ENCODE assay signal across 8 cellular contexts in the genomic region with DNA sequence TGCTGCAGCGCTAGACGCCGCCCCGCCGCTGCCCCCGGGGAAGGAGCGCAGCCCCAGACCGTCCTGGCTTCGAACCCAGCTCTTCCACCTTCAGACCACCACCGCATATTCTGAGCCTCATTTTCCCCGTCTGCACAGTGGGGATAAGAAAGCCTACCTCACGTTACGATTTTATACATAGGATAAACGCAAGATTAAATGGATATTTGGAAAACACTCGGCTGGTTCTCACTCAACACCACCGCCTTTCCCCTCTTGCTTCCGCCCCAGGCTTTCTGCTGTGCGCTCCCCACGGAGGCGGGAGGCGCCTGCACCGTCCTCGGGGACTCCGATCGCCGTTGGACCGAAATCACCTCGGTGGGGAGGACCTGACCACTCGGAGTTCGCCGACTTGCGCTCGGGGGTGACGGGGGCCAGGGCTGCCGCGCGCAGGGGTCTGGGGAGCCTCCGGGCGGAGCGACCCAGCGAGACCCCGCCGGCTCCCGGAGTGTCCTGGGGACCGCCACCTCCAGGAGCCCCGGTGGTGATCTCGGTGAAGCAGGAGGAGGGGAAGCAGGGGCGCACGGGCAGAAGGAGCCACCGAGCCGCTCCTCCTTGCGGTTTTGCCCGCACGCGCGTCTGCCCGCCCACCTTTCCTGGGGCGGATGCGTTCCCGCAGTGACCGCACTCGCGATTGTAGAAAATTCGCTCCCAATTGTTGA. TPM values are rescaled to one million over a fixed set of nuclear protein-coding genes. Genes with fewer than 3 reads are reported as not detected.
DNase-seq lines count a peak whose midpoint lies in the region; ATAC-seq, FAIRE-seq and TF ChIP-seq lines count a peak whose summit lies in the region.

No MANE protein-coding gene starts in this region.

- peak overlapping the region; percentile 75 for H4K91ac ChIP-seq in H1 (replicated peaks; ENCODE audit: insufficient read length, low read length)

- no peak overlapping the region for H3K14ac ChIP-seq in H1 (ENCODE audit: insufficient read length)

- TF ChIP-seq RAD21 in H1 (IDR thresholded peaks at IDR 0.05 in 1 of 2, conservative IDR thresholded peaks at IDR 0.05 in 1 of 2; ENCODE audit: low read depth in 2 of 2, low read length in 2 of 2): no peak

- no peak overlapping the region for H2BK5ac ChIP-seq in H1 (ENCODE audit: low read depth, low read length)

- H3K79me1 ChIP-seq in H1 (ENCODE audit: low read depth, low read length): no peaks in the 10 kb centered on the region; the same call in 1 of the 2 replicates

- CTCF ChIA-PET in H1 (lab: Charles Lee; ENCODE audit: partially characterized antibody): interaction anchor here (1.2 to 4.3 kb wide), 11 partner anchors 9 to 466 kb away, joined by 3 to 39 read pairs (median 7); no protein-coding TSS in a partner anchor

- H3K23ac ChIP-seq in H1 (ENCODE audit: insufficient read length): no peak overlapping the region

- peak overlapping the region; percentile 25 for H4K5ac ChIP-seq in H1 (ENCODE audit: insufficient read length, low read depth, low read length)

- no peaks in the 10 kb centered on the region for H3K27me3 ChIP-seq in BLaER1 treated with 17β-estradiol and CSF1 and Interleukin-3, amounts not matched to agents 10 nM and 100 nM
- H3K27me3 ChIP-seq in KMS-11 (ENCODE audit: insufficient read depth, low read depth) (no peaks in the 10 kb centered on the region), H1 (replicated peaks in 1 of 4; ENCODE audit: control insufficient read depth in 3 of 4, extremely low read depth in 1 of 4, insufficient read depth in 3 of 4, low read length in 3 of 4) (peaks cover 0 to 30% (median 19%) of the 10 kb centered on the region in 4 experiments; a peak in 6 of 7 replicates), muscle layer of duodenum (ENCODE audit: low read depth, low read length) (no peaks in the 10 kb centered on the region), thoracic aorta (replicated peaks; ENCODE audit: insufficient read depth) (no peaks in the 10 kb centered on the region)

- peaks cover 52 to 63% (median 58%) of the 10 kb centered on the region in 10 experiments for H3K4me1 ChIP-seq in BLaER1 treated with 17β-estradiol and CSF1 and Interleukin-3, amounts not matched to agents 10 nM and 100 nM
- peaks cover 21% of the 10 kb centered on the region for H3K4me1 ChIP-seq in KMS-11 (ENCODE audit: low read depth, poor library complexity, severe bottlenecking)
- peaks cover 0 to 14% (median 7%) of the 10 kb centered on the region in 4 experiments; a peak in 5 of 7 replicates for H3K4me1 ChIP-seq in H1 (replicated peaks in 1 of 4; ENCODE audit: control insufficient read depth in 3 of 4, insufficient read depth in 4 of 4, low read length in 3 of 4)
- peaks cover 9 to 24% of the 10 kb centered on the region in 2 donors for H3K4me1 ChIP-seq in muscle layer of duodenum (ENCODE audit: control insufficient read depth in 1 of 2, insufficient read depth in 2 of 2, low read length in 2 of 2)
- peaks cover 15 to 62% of the 10 kb centered on the region in 2 donors for H3K4me1 ChIP-seq in thoracic aorta (ENCODE audit: control insufficient read depth in 1 of 2, low read depth in 2 of 2)

- H3K23me2 ChIP-seq in H1 (ENCODE audit: low read depth, low read length): peaks cover 13% of the 10 kb centered on the region

- H2BK12ac ChIP-seq in H1 (ENCODE audit: low read depth, low read length): no peak overlapping the region

- no peaks in the 10 kb centered on the region for H3K79me2 ChIP-seq in KMS-11 (ENCODE audit: insufficient read depth, low read depth)
- H3K79me2 ChIP-seq in H1 (ENCODE audit: control insufficient read depth in 1 of 2, insufficient read depth in 2 of 2, low read length in 2 of 2): no peaks in the 10 kb centered on the region

- H3K9ac ChIP-seq in BLaER1 treated with 17β-estradiol and CSF1 and Interleukin-3, amounts not matched to agents 10 nM and 100 nM: peak overlapping the region; percentile 76 to 90 (median 84)
- H3K9ac ChIP-seq in KMS-11 (peak overlapping the region; percentile 86), H1 (replicated peaks in 1 of 4; ENCODE audit: extremely low read depth in 1 of 4, low read depth in 3 of 4, low read length in 3 of 4) (peak overlapping the region in 3 of 4 experiments; percentile 29 to 50 (median 39); a peak in 4 of 7 replicates)

- TF ChIP-seq CTCF in KMS-11 (conservative IDR thresholded peaks at IDR 0.05; ENCODE audit: low read depth, low read length): no peak
- TF ChIP-seq CTCF in H1 (IDR thresholded peaks at IDR 0.05; ENCODE audit: control extremely low read depth in 1 of 3, insufficient read depth in 1 of 3, low read depth in 1 of 3, low read length in 3 of 3): no peak
- TF ChIP-seq CTCF in thoracic aorta (IDR thresholded peaks at IDR 0.05): no peak

- H3K36me3 ChIP-seq in BLaER1 treated with 17β-estradiol and CSF1 and Interleukin-3, amounts not matched to agents 10 nM and 100 nM: no peaks in the 10 kb centered on the region
- no peaks in the 10 kb centered on the region for H3K36me3 ChIP-seq in KMS-11 (ENCODE audit: insufficient read depth)
- H3K36me3 ChIP-seq in H1 (ENCODE audit: control insufficient read depth in 2 of 4, insufficient read depth in 4 of 4, low read length in 3 of 4): no peaks in the 10 kb centered on the region
- no peaks in the 10 kb centered on the region for H3K36me3 ChIP-seq in muscle layer of duodenum (ENCODE audit: control insufficient read depth in 1 of 2, insufficient read depth in 2 of 2, low read length in 2 of 2)
- no peaks in the 10 kb centered on the region for H3K36me3 ChIP-seq in thoracic aorta

- peak; percentile 55 to 62 for DNase-seq in activated CD4-positive, alpha-beta T cell treated with anti-CD3 and anti-CD28 coated beads, Interleukin-2, amount 50 U/mL, for 48 hours
- peak in 1 of 2 experiments; percentile 65 for DNase-seq in H1 (ENCODE audit: low read depth in 1 of 2, low spot score in 2 of 2)
- no peak for DNase-seq in thoracic aorta (ENCODE audit: low spot score)
- DNase-seq in H54 (ENCODE audit: insufficient read length, low spot score): no peak

- no peak for TF ChIP-seq POLR2A in H1 (IDR thresholded peaks at IDR 0.05; ENCODE audit: control extremely low read depth in 1 of 2, low read depth in 2 of 2, low read length in 2 of 2)
- no peak for TF ChIP-seq POLR2A in H54 (IDR thresholded peaks at IDR 0.05; ENCODE audit: low read depth, low read length)

- TF ChIP-seq EP300 in H1 (IDR thresholded peaks at IDR 0.05; ENCODE audit: borderline replicate concordance in 1 of 2, low read depth in 2 of 2, low read length in 2 of 2): no peak

- peak overlapping the region; percentile 87 for H2AFZ ChIP-seq in KMS-11 (ENCODE audit: low read depth)
- peak overlapping the region; percentile 89; the same call in 1 of the 2 replicates for H2AFZ ChIP-seq in H1 (ENCODE audit: low read length)

- peak overlapping the region; percentile 58 to 89 (median 78) for H3K27ac ChIP-seq in BLaER1 treated with 17β-estradiol and CSF1 and Interleukin-3, amounts not matched to agents 10 nM and 100 nM
- peak overlapping the region; percentile 84 for H3K27ac ChIP-seq in KMS-11
- no peak overlapping the region for H3K27ac ChIP-seq in H1 (ENCODE audit: low read depth, low read length)
- peak overlapping the region; percentile 81 for H3K27ac ChIP-seq in muscle layer of duodenum (ENCODE audit: low read length)
- H3K27ac ChIP-seq in thoracic aorta: peak overlapping the region; percentile 70 to 80

- peaks cover 0 to 60% (median 4%) of the 10 kb centered on the region in 11 experiments; a peak in 9 of 22 replicates for H4K20me1 ChIP-seq in BLaER1 treated with 17β-estradiol and CSF1 and Interleukin-3, amounts not matched to agents 10 nM and 100 nM
- H4K20me1 ChIP-seq in KMS-11 (ENCODE audit: insufficient read depth): no peaks in the 10 kb centered on the region
- peaks cover 0 to 5% of the 10 kb centered on the region in 2 experiments for H4K20me1 ChIP-seq in H1 (replicated peaks in 1 of 2; ENCODE audit: control insufficient read depth in 1 of 2, insufficient read depth in 2 of 2, low read length in 2 of 2)

- peak overlapping the region; percentile 88 for H3K18ac ChIP-seq in H1 (ENCODE audit: extremely low read depth, low read length)

- peak; percentile 11 for ATAC-seq in GM19395 (IDR thresholded peaks at IDR 0.05; ENCODE audit: unreplicated experiment)
- no peak for ATAC-seq in thoracic aorta (ENCODE audit: insufficient number of reproducible peaks, low FRiP score, low read depth)

- no peaks in the 10 kb centered on the region for H3K9me3 ChIP-seq in BLaER1 treated with 17β-estradiol and CSF1 and Interleukin-3, amounts not matched to agents 10 nM and 100 nM (replicated peaks in 1 of 11)
- H3K9me3 ChIP-seq in H1 (ENCODE audit: insufficient read depth in 2 of 2, low read depth in 1 of 2, low read length in 1 of 2) (no peaks in the 10 kb centered on the region), muscle layer of duodenum (ENCODE audit: control insufficient read depth in 1 of 2, low read length in 2 of 2) (no peaks in the 10 kb centered on the region), thoracic aorta (no peaks in the 10 kb centered on the region)

- POLR2A ChIA-PET in H1 (lab: Charles Lee; ENCODE audit: partially characterized antibody): interaction anchor here (0.7 to 1.9 kb wide), 7 partner anchors 9 to 493 kb away, joined by 3 to 11 read pairs (median 4); a partner anchor contains a TSS

- no peak overlapping the region for H2BK15ac ChIP-seq in H1 (ENCODE audit: low read length)

- WGBS in H1 (ENCODE audit: extremely low coverage in 1 of 2, insufficient coverage in 1 of 2, insufficient read length in 1 of 2, insufficient replicate concordance in 2 of 2, low coverage in 1 of 2, low lambda C conversion rate in 2 of 2, missing lambda C conversion rate in 1 of 2), 2 experiments: 2% methylated on average over 56 of the region's 64 CpGs; no CpG with 5 or more reads in 1 of the 2 experiments

- no peak overlapping the region for H2AK5ac ChIP-seq in H1 (ENCODE audit: low read depth, low read length)

- no peak overlapping the region for H3K4ac ChIP-seq in H1 (replicated peaks; ENCODE audit: insufficient read length, low read depth, low read length)

- H4K8ac ChIP-seq in H1 (ENCODE audit: extremely low read depth, insufficient read depth, low read length): peak overlapping the region; percentile 58; the same call in 1 of the 2 replicates

- peak overlapping the region; percentile 68 to 81 (median 72) for H3K4me3 ChIP-seq in BLaER1 treated with 17β-estradiol and CSF1 and Interleukin-3, amounts not matched to agents 10 nM and 100 nM
- H3K4me3 ChIP-seq in KMS-11 (IDR thresholded peaks at IDR 0.05; ENCODE audit: insufficient read depth, low read depth, low read length): no peak overlapping the region
- H3K4me3 ChIP-seq in H1 (ENCODE audit: extremely low read depth in 1 of 4, insufficient read depth in 2 of 4, low read depth in 3 of 4, low read length in 4 of 4): peak overlapping the region; percentile 36 to 78 (median 71)
- H3K4me3 ChIP-seq in muscle layer of duodenum (ENCODE audit: low read depth in 1 of 2, low read length in 2 of 2): peak overlapping the region; percentile 82 to 83
- peak overlapping the region; percentile 89 for H3K4me3 ChIP-seq in thoracic aorta

- FAIRE-seq in H1 (lab: Jason Lieb, UNC): no peak
- FAIRE-seq in H54 (lab: Jason Lieb, UNC): no peak

- H2BK120ac ChIP-seq in H1 (replicated peaks; ENCODE audit: low read depth, low read length): no peak overlapping the region

- H3K4me2 ChIP-seq in BLaER1 treated with 17β-estradiol and CSF1 and Interleukin-3, amounts not matched to agents 10 nM and 100 nM: peak overlapping the region; percentile 92 to 99 (median 97)
- H3K4me2 ChIP-seq in KMS-11 (peak overlapping the region; percentile 96), H1 (ENCODE audit: insufficient read depth in 1 of 2, low read depth in 2 of 2, low read length in 2 of 2) (peak overlapping the region; percentile 74 to 97)

- H3K56ac ChIP-seq in H1 (replicated peaks; ENCODE audit: insufficient read length, low read depth, low read length): no peak overlapping the region

- no peak overlapping the region for H2BK20ac ChIP-seq in H1 (ENCODE audit: low read length)

RNA-seq across cellular contexts. Expression of a gene that starts 4.0 kb away (rescaled TPM):
- 0.47 and 0.54 TPM in 2 replicates for total RNA-seq in H1 (2021; fragmentation: NEBNext Ultra II Directional; extraction: Animal tissue kit (Norgen Biotek cat#: 25700))
- 0.09 and 0.24 TPM in 2 replicates for polyA plus RNA-seq in H1 (2011; rRNA removed)
- polyA plus RNA-seq in H1 (2011; cell fraction: cytosol; rRNA removed): 0.28 TPM
- polyA plus RNA-seq in H1 (2011; cell fraction: nucleus; rRNA removed): 0.30 TPM
- 0.56 to 0.75 TPM (median 0.59 TPM) in 3 of 4 replicates, not detected in the other for polyA plus RNA-seq in H1 (2012, experiment 1 of 2)
- 0.41 TPM for polyA plus RNA-seq in H1 (2012, experiment 2 of 2)
- 0.26 TPM for polyA plus RNA-seq in H1 (2013, experiment 1 of 2)
- polyA plus RNA-seq in H1 (2013, experiment 2 of 2): 0.26 TPM
- not detected in 2 replicates for polyA minus RNA-seq in H1 (2011; rRNA and poly(A)+ RNA removed)
- not detected for polyA minus RNA-seq in H1 (2011; cell fraction: cytosol; rRNA and poly(A)+ RNA removed)
- polyA minus RNA-seq in H1 (2011; cell fraction: nucleus; rRNA and poly(A)+ RNA removed): not detected
- total RNA-seq in thoracic aorta: 10 to 100 TPM; 21.2 to 62.1 TPM

Comparison
In these comparisons a context has a peak if more than half of its experiments do, and no peak if none do; other contexts are left out.
1. DNase-seq: peak in activated CD4-positive, alpha-beta T cell treated with anti-CD3 and anti-CD28 coated beads, Interleukin-2, amount 50 U/mL, for 48 hours (2 of 2); none in thoracic aorta (single experiment) and H54 (single experiment).
2. RNA of a gene that starts 4.0 kb away (total RNA-seq): 21.2 to 62.1 TPM in thoracic aorta; 0.47 to 0.54 TPM in H1; every median in the first group is over 10 times any median in the second.
3. Peak in every context shown above with its lines, with median percentiles within 50 percentile points of each other: H3K4me2 ChIP-seq and H3K9ac ChIP-seq.